7 cellular contexts compared by ENCODE assay signal in genomic region chr7:123099712-123100111, GRCh38.
"Had no signal": no experiment of that assay in that cellular context is flagged by ENCODE, and none has a peak within 500 bp of the region (broad histone marks: within the 10 kb centered on the region; RNA-seq: fewer than 3 reads in every experiment).

No MANE protein-coding gene starts in this region.

- DNase-seq: IMR-90, KBM-7, KG1 had no signal

- ATAC-seq: HepG2, K562 had no signal

- H3K36me3 Mint-ChIP-seq: IgD-negative memory B cell had no signal

- H3K27ac ChIP-seq: HL-60 had no signal

- H3K4me1 Mint-ChIP-seq: IgD-negative memory B cell had no signal

- H3K4me3 ChIP-seq: K562 had no signal

- H3K4me3 Mint-ChIP-seq: IgD-negative memory B cell had no signal

- H3K27me3 Mint-ChIP-seq: IgD-negative memory B cell had no signal
